In genomic region chr11:128692750-128693578, GRCh38 we compare ENCODE assay signal across 8 cellular contexts. TPM values are rescaled to one million over a fixed set of nuclear protein-coding genes. Genes with fewer than 3 reads are reported as not detected.
A peak's percentile ranks its signal among the peaks of the same experiment; 100 is the strongest.
DNase-seq lines count a peak whose midpoint lies in the region; ATAC-seq, FAIRE-seq and TF ChIP-seq lines count a peak whose summit lies in the region.

No MANE protein-coding gene starts in this region.

- CTCF ChIA-PET in CD4-positive, alpha-beta memory T cell (lab: Charles Lee; ENCODE audit: partially characterized antibody) = interaction anchor here (0.6 to 1.3 kb wide), 9 partner anchors 25 to 444 kb away, joined by 3 to 6 read pairs (median 4); no protein-coding TSS in a partner anchor

- TF ChIP-seq CTCF in fibroblast of the aortic adventitia (IDR thresholded peaks at IDR 0.05; ENCODE audit: insufficient read depth, low read length) (peak; percentile 13), pancreas (IDR thresholded peaks at IDR 0.05) (no peak)

- no peaks in the 10 kb centered on the region for H3K9me3 ChIP-seq in CD4-positive, alpha-beta memory T cell (ENCODE audit: control insufficient read depth in 1 of 2, low read length in 2 of 2)
- no peaks in the 10 kb centered on the region for H3K9me3 ChIP-seq in pancreas

- peak overlapping the region; percentile 77 for H3K27ac ChIP-seq in CD4-positive, alpha-beta memory T cell (ENCODE audit: low read depth, low read length)
- peak overlapping the region in 2 of 4 donors; percentile 40 to 55 for H3K27ac ChIP-seq in pancreas

- H3K4me1 ChIP-seq in CD4-positive, alpha-beta memory T cell (ENCODE audit: insufficient read depth, low read length) = peaks cover 32% of the 10 kb centered on the region
- peaks cover 0 to 13% (median 7%) of the 10 kb centered on the region in 3 donors for H3K4me1 ChIP-seq in pancreas

- intact Hi-C loops in CD4-positive, alpha-beta memory T cell (cut with micrococcal nuclease) = loop anchor here (1.0 to 10.0 kb wide), 3 partner anchors 64 to 1312 kb away; partner anchors contain the start of gene PRDM10
- intact Hi-C loops in pancreas (cut with DNase I) = no loop called here

- peak overlapping the region; percentile 77 to 98 for H3K4me3 ChIP-seq in CD4-positive, alpha-beta memory T cell (ENCODE audit: low read length in 2 of 2)
- H3K4me3 ChIP-seq in fibroblast of the aortic adventitia (ENCODE audit: low read depth, low read length) (peak overlapping the region; percentile 82), pancreas (peak overlapping the region; percentile 5 to 64 (median 20))

- no peaks in the 10 kb centered on the region for H3K36me3 ChIP-seq in CD4-positive, alpha-beta memory T cell (ENCODE audit: insufficient read depth, low read length)
- no peaks in the 10 kb centered on the region for H3K36me3 ChIP-seq in pancreas

- peaks cover 23 to 64% (median 35%) of the 10 kb centered on the region in 4 donors for H3K4me1 Mint-ChIP-seq in CD4-positive, alpha-beta memory T cell

- POLR2A ChIA-PET in CD4-positive, alpha-beta memory T cell (lab: Charles Lee; ENCODE audit: partially characterized antibody) = interaction anchor here (0.6 to 3.5 kb wide), 40 partner anchors 8 to 521 kb away, joined by 3 to 153 read pairs (median 4); no protein-coding TSS in a partner anchor

- peak overlapping the region; percentile 92 to 100 (median 95) for H3K27ac Mint-ChIP-seq in CD4-positive, alpha-beta memory T cell

- DNase-seq in CD4-positive, alpha-beta memory T cell = peak; percentile 26 to 57 (median 33)
- peak; percentile 30 for DNase-seq in activated CD8-positive, alpha-beta memory T cell treated with anti-CD3 and anti-CD28 coated beads, Interleukin-2, amount 50 U/mL, for 4 hours
- DNase-seq in fibroblast of the aortic adventitia (ENCODE audit: low read depth) (peak; percentile 57), pancreas (peak in 2 of 6 donors; percentile 65 to 69), HUDEP-2 (lab: John Stamatoyannopoulos, UW; ENCODE audit: unreplicated experiment in 76 of 76) (no peak), SK-N-DZ (ENCODE audit: low spot score) (no peak)

- FAIRE-seq in pancreas (lab: Jason Lieb, UNC) = no peak

- WGBS in pancreas, 2 donors = 1 to 2% methylated on average over 68 of the region's 68 CpGs

- H3K4me3 Mint-ChIP-seq in CD4-positive, alpha-beta memory T cell = peak overlapping the region; percentile 85 to 99 (median 96)

- peaks cover 0 to 7% (median 0%) of the 10 kb centered on the region in 8 donors for H3K9me3 Mint-ChIP-seq in CD4-positive, alpha-beta memory T cell

- ATAC-seq in HG02798 (IDR thresholded peaks at IDR 0.05; ENCODE audit: poor library complexity, unreplicated experiment) = peak; percentile 23
- ATAC-seq in pancreas = peak in 3 of 4 donors; percentile 37 to 48 (median 44)
- ATAC-seq in GM19395 (IDR thresholded peaks at IDR 0.05; ENCODE audit: unreplicated experiment) = no peak

- H3K27me3 ChIP-seq in CD4-positive, alpha-beta memory T cell (ENCODE audit: insufficient read depth, low read length) = no peaks in the 10 kb centered on the region
- peaks cover 0 to 19% (median 3%) of the 10 kb centered on the region in 4 donors for H3K27me3 ChIP-seq in pancreas

- H3K27me3 Mint-ChIP-seq in CD4-positive, alpha-beta memory T cell = peaks cover 0 to 6% of the 10 kb centered on the region in 2 donors

- peaks cover 10 to 34% of the 10 kb centered on the region in 2 donors for H3K36me3 Mint-ChIP-seq in CD4-positive, alpha-beta memory T cell

RNA-seq across cellular contexts. Expression of gene FLI1, which starts 0.9 kb away (rescaled TPM):
- 100 to 1,000 TPM; 112 to 122 TPM for total RNA-seq in CD4-positive, alpha-beta memory T cell
- polyA plus RNA-seq in CD4-positive, alpha-beta memory T cell = 10 to 100 TPM; 54.6 to 93.1 TPM
- total RNA-seq in fibroblast of the aortic adventitia (ENCODE audit: low replicate concordance) = 2.6 and 10.1 TPM in 2 replicates
- 1 to 10 TPM; 1.3 to 9.3 (median 2.9) TPM for total RNA-seq in pancreas
- 1 to 10 TPM; 1.8 to 3.5 TPM for polyA plus RNA-seq in pancreas
- polyA plus RNA-seq in SK-N-DZ (2014; cell fraction: cytosol; rRNA removed) = not detected in 2 replicates
- not detected in 2 replicates for polyA plus RNA-seq in SK-N-DZ (2014; cell fraction: nucleus; rRNA removed)

Comparison
In these comparisons a context has a peak if more than half of its experiments do, and no peak if none do; other contexts are left out.
1. DNase-seq: peak in CD4-positive, alpha-beta memory T cell (5 of 5), activated CD8-positive, alpha-beta memory T cell treated with anti-CD3 and anti-CD28 coated beads, Interleukin-2, amount 50 U/mL, for 4 hours (single experiment) and fibroblast of the aortic adventitia (single experiment); none in HUDEP-2 (0 of 76) and SK-N-DZ (single experiment).
2. H3K4me3 ChIP-seq: peak in every context shown above with its lines; median percentile 88 in CD4-positive, alpha-beta memory T cell; 82 in fibroblast of the aortic adventitia; 20 in pancreas.
3. RNA of gene FLI1, which starts 0.9 kb away (total RNA-seq): 112 to 122 TPM in CD4-positive, alpha-beta memory T cell; 1.3 to 9.3 TPM in pancreas and 2.6 to 10.1 TPM in fibroblast of the aortic adventitia; every median in the first group is over 10 times any median in the second.